8 cellular contexts compared by ENCODE assay signal in genomic region chr15:28098766-28099554, GRCh38. TPM values are rescaled to one million over a fixed set of nuclear protein-coding genes. Genes with fewer than 3 reads are reported as not detected.
DNase-seq lines count a peak whose midpoint lies in the region; ATAC-seq and TF ChIP-seq lines count a peak whose summit lies in the region.

TSS of gene OCA2 (minus strand) at chr15:28099315. CDS start at chr15:28081874, 17,441 bp downstream.

- H3K27me3 ChIP-seq in fibroblast of lung (ENCODE audit: control insufficient read depth, insufficient read depth, low read length), result peaks cover 34% of the 10 kb centered on the region

- H3K9ac ChIP-seq in fibroblast of lung (ENCODE audit: insufficient read depth, low read length), result no peak within 1 kb of the TSS

- no peaks in the 10 kb centered on the region for H4K20me1 ChIP-seq in fibroblast of lung (ENCODE audit: control insufficient read depth, extremely low read depth, insufficient read depth, low read length)

- peak within 1 kb of the TSS in 1 of 4 experiments; percentile 18 for H3K4me3 ChIP-seq in fibroblast of lung (replicated peaks in 1 of 4; ENCODE audit: control extremely low read depth in 1 of 4, insufficient read depth in 1 of 4, low read depth in 3 of 4, low read length in 4 of 4)

- no peak within 1 kb of the TSS for H3K27ac ChIP-seq in fibroblast of lung (ENCODE audit: insufficient read depth, low read length)

- TF ChIP-seq CTCF in fibroblast of lung (conservative IDR thresholded peaks at IDR 0.05 in 1 of 2, IDR thresholded peaks at IDR 0.05 in 1 of 2; ENCODE audit: low read depth in 1 of 2, low read length in 2 of 2) (peak; percentile 9 to 20), omental fat pad (IDR thresholded peaks at IDR 0.05) (no peak)

- no peaks in the 10 kb centered on the region for H3K36me3 ChIP-seq in fibroblast of lung (ENCODE audit: control insufficient read depth, insufficient read depth, low read length)

- H3K4me1 ChIP-seq in fibroblast of lung (ENCODE audit: control insufficient read depth, extremely low read depth, insufficient read depth, low read length), result peaks cover 6% of the 10 kb centered on the region

- peak within 1 kb of the TSS; percentile 35 for H3K4me2 ChIP-seq in fibroblast of lung (ENCODE audit: extremely low read depth, insufficient read depth, low read length)

- H2AFZ ChIP-seq in fibroblast of lung (ENCODE audit: low read length), result peak within 1 kb of the TSS; percentile 7

- DNase-seq in GM04503 (ENCODE audit: low read depth), result peak; percentile 17
- peak; percentile 90 to 94 for DNase-seq in NCI-H524 (lab: John Stamatoyannopoulos, UW)
- DNase-seq in activated T-cell treated with anti-CD3 and anti-CD28 coated beads for 24 hours (ENCODE audit: low read depth), result peak; percentile 57
- DNase-seq in fibroblast of lung (ENCODE audit: low read depth in 2 of 2), result peak; percentile 40 to 50
- no peak for DNase-seq in omental fat pad (ENCODE audit: low spot score)
- no peak for DNase-seq in NCI-H2081 (lab: John Stamatoyannopoulos, UW)

- ATAC-seq in omental fat pad (ENCODE audit: low FRiP score), result peak; percentile 57
- no peak for ATAC-seq in HG02623 (IDR thresholded peaks at IDR 0.05; ENCODE audit: unreplicated experiment)
- ATAC-seq in GM18520 (IDR thresholded peaks at IDR 0.05; ENCODE audit: unreplicated experiment), result no peak

- no peaks in the 10 kb centered on the region for H3K9me3 ChIP-seq in fibroblast of lung (ENCODE audit: control insufficient read depth, insufficient read depth, low read depth, low read length)

- no peaks in the 10 kb centered on the region for H3K79me2 ChIP-seq in fibroblast of lung (ENCODE audit: control insufficient read depth, insufficient read depth, low read length)

RNA-seq across cellular contexts. Expression of gene OCA2, which starts in this region (rescaled TPM):
- not detected in 2 replicates for total RNA-seq in fibroblast of lung
- not detected in 2 replicates for polyA plus RNA-seq in fibroblast of lung
- not detected in 2 replicates for polyA plus RNA-seq in fibroblast of lung (2012)
- not detected in 2 replicates for polyA minus RNA-seq in fibroblast of lung (ENCODE audit: low replicate concordance)
- 1 to 10 TPM in 1 of 4 donors, under 1 TPM in 1, not detected in 2; 0.19 to 1.1 TPM for total RNA-seq in omental fat pad

Comparison
In these comparisons a context has a peak if more than half of its experiments do, and no peak if none do; other contexts are left out.
1. Peak in DNase-seq and H3K4me2 ChIP-seq in fibroblast of lung; RNA of the gene not detected or under 1 TPM.
2. DNase-seq: peak in GM04503 (single experiment), NCI-H524 (2 of 2) and activated T-cell treated with anti-CD3 and anti-CD28 coated beads for 24 hours (single experiment); none in omental fat pad (single experiment) and NCI-H2081 (0 of 2).
3. CTCF ChIP-seq: peak in fibroblast of lung (2 of 2); none in omental fat pad (0 of 3).